Comparison of ENCODE assay signal across 17 cellular contexts in genomic region chr5:62286834-62287611, GRCh38. TPM values are rescaled to one million over a fixed set of nuclear protein-coding genes. Genes with fewer than 3 reads are reported as not detected.
DNase-seq lines count a peak whose midpoint lies in the region; ATAC-seq lines count a peak whose summit lies in the region.
"Had no signal": no experiment of that assay in that cellular context is flagged by ENCODE, and none has a peak within 500 bp of the region (broad histone marks: within the 10 kb centered on the region; RNA-seq: fewer than 3 reads in every experiment).

No MANE protein-coding gene starts in this region.

- peaks cover 8% of the 10 kb centered on the region for H3K9me3 Mint-ChIP-seq in activated T-cell treated with anti-CD3 and anti-CD28 coated beads, Interleukin-2, amount 50 U/mL, for 4 hours
- H3K9me3 Mint-ChIP-seq in activated naive CD8-positive, alpha-beta T cell treated with anti-CD3 and anti-CD28 coated beads for 36 hours, result peaks cover 27% of the 10 kb centered on the region
- peaks cover 6% of the 10 kb centered on the region for H3K9me3 Mint-ChIP-seq in stimulated activated effector memory CD8-positive, alpha-beta T cell treated with anti-CD3 and anti-CD28 coated beads, Interleukin-12 subunit alpha, Interleukin-12 subunit beta, amount 100 ng/mL, for 72 hours

- peaks cover 74% of the 10 kb centered on the region for H3K4me1 Mint-ChIP-seq in activated T-cell treated with anti-CD3 and anti-CD28 coated beads, Interleukin-2, amount 50 U/mL, for 4 hours (ENCODE audit: low read depth)
- H3K4me1 Mint-ChIP-seq in activated naive CD8-positive, alpha-beta T cell treated with anti-CD3 and anti-CD28 coated beads for 36 hours, result peaks cover 60% of the 10 kb centered on the region
- H3K4me1 Mint-ChIP-seq in stimulated activated effector memory CD8-positive, alpha-beta T cell treated with anti-CD3 and anti-CD28 coated beads, Interleukin-12 subunit alpha, Interleukin-12 subunit beta, amount 100 ng/mL, for 72 hours, result peaks cover 83% of the 10 kb centered on the region

- DNase-seq in activated T-cell treated with anti-CD3 and anti-CD28 coated beads, Interleukin-2, amount 50 U/mL, for 4 hours, result no peak
- DNase-seq in activated T-cell treated with anti-CD3 and anti-CD28 coated beads for 4 hours (no peak), SKM-1 (lab: John Stamatoyannopoulos, UW; ENCODE audit: unreplicated experiment) (peak; percentile 24), kidney glomerular epithelial cell (lab: John Stamatoyannopoulos, UW) (no peak), GDM1 (lab: John Stamatoyannopoulos, UW) (no peak)
- DNase-seq in activated naive CD8-positive, alpha-beta T cell treated with anti-CD3 and anti-CD28 coated beads for 36 hours, result no peak
- DNase-seq in stimulated activated effector memory CD8-positive, alpha-beta T cell treated with anti-CD3 and anti-CD28 coated beads, Interleukin-12 subunit alpha, Interleukin-12 subunit beta, amount 100 ng/mL, for 72 hours (ENCODE audit: low spot score in 2 of 2), result no peak
- DNase-seq in stimulated activated naive CD4-positive, alpha-beta T cell (lab: John Stamatoyannopoulos, UW), result no peak
- DNase-seq: activated CD4-positive, CD25-positive, alpha-beta regulatory T cell treated with anti-CD3 and anti-CD28 coated beads, Interleukin-2, amount 50 U/mL, for 72 hours; anterior cingulate cortex; DMS79; esophagus squamous epithelium; left cardiac atrium; NCI-H1436 treated with DMSO at 0.1 percent for 48 hours; NCI-H774; stimulated activated CD4-positive, alpha-beta T cell treated with anti-CD3 and anti-CD28 coated beads, Interleukin-4, amount 100 ng/mL, for 4 hours; testis had no signal

- H3K27ac Mint-ChIP-seq in activated naive CD8-positive, alpha-beta T cell treated with anti-CD3 and anti-CD28 coated beads for 36 hours, result peak overlapping the region; percentile 73
- peak overlapping the region; percentile 95 for H3K27ac Mint-ChIP-seq in stimulated activated effector memory CD8-positive, alpha-beta T cell treated with anti-CD3 and anti-CD28 coated beads, Interleukin-12 subunit alpha, Interleukin-12 subunit beta, amount 100 ng/mL, for 72 hours

- peak overlapping the region; percentile 7 for H3K4me3 Mint-ChIP-seq in activated T-cell treated with anti-CD3 and anti-CD28 coated beads, Interleukin-2, amount 50 U/mL, for 4 hours
- H3K4me3 Mint-ChIP-seq in activated naive CD8-positive, alpha-beta T cell treated with anti-CD3 and anti-CD28 coated beads for 36 hours, result no peak overlapping the region
- H3K4me3 Mint-ChIP-seq in stimulated activated effector memory CD8-positive, alpha-beta T cell treated with anti-CD3 and anti-CD28 coated beads, Interleukin-12 subunit alpha, Interleukin-12 subunit beta, amount 100 ng/mL, for 72 hours, result peak overlapping the region; percentile 62

- peaks cover 6% of the 10 kb centered on the region for H3K36me3 Mint-ChIP-seq in activated T-cell treated with anti-CD3 and anti-CD28 coated beads, Interleukin-2, amount 50 U/mL, for 4 hours (ENCODE audit: insufficient read depth)
- H3K36me3 Mint-ChIP-seq in activated naive CD8-positive, alpha-beta T cell treated with anti-CD3 and anti-CD28 coated beads for 36 hours, result peaks cover 52% of the 10 kb centered on the region
- peaks cover 28% of the 10 kb centered on the region for H3K36me3 Mint-ChIP-seq in stimulated activated effector memory CD8-positive, alpha-beta T cell treated with anti-CD3 and anti-CD28 coated beads, Interleukin-12 subunit alpha, Interleukin-12 subunit beta, amount 100 ng/mL, for 72 hours

- ATAC-seq in activated T-cell treated with anti-CD3 and anti-CD28 coated beads, Interleukin-2, amount 50 U/mL, for 4 hours, result no peak
- no peak for ATAC-seq in stimulated activated effector memory CD8-positive, alpha-beta T cell treated with anti-CD3 and anti-CD28 coated beads, Interleukin-12 subunit alpha, Interleukin-12 subunit beta, amount 100 ng/mL, for 72 hours
- ATAC-seq: left cardiac atrium had no signal

- no peaks in the 10 kb centered on the region for H3K27me3 Mint-ChIP-seq in activated T-cell treated with anti-CD3 and anti-CD28 coated beads, Interleukin-2, amount 50 U/mL, for 4 hours (ENCODE audit: low read depth)
- no peaks in the 10 kb centered on the region for H3K27me3 Mint-ChIP-seq in activated naive CD8-positive, alpha-beta T cell treated with anti-CD3 and anti-CD28 coated beads for 36 hours

RNA-seq across cellular contexts. Expression of gene KIF2A, which starts 19.0 kb away (rescaled TPM):
- total RNA-seq in activated T-cell treated with anti-CD3 and anti-CD28 coated beads, Interleukin-2, amount 50 U/mL, for 4 hours, result 100 to 1,000 TPM; 103 to 125 (median 125) TPM
- 100 to 1,000 TPM; 164 to 175 TPM for total RNA-seq in activated naive CD8-positive, alpha-beta T cell treated with anti-CD3 and anti-CD28 coated beads for 36 hours
